ENCODE assay signal across 13 cellular contexts in genomic region chr22:37753746-37754145, GRCh38. TPM values are rescaled to one million over a fixed set of nuclear protein-coding genes. Genes with fewer than 3 reads are reported as not detected.
DNase-seq lines count a peak whose midpoint lies in the region; ATAC-seq and TF ChIP-seq lines count a peak whose summit lies in the region.
"Had no signal": no experiment of that assay in that cellular context is flagged by ENCODE, and none has a peak within 500 bp of the region (broad histone marks: within the 10 kb centered on the region; RNA-seq: fewer than 3 reads in every experiment).

No MANE protein-coding gene starts in this region.

- H3K36me3 ChIP-seq in rectal smooth muscle tissue (ENCODE audit: control insufficient read depth, insufficient read depth, low read length), result peaks cover 24% of the 10 kb centered on the region

- in situ Hi-C loops in Caki2 (cut with HindIII; ENCODE audit: low pct_unique_long_range_greater_than_20kb, low sequenced_read_pairs), result no loop called here

- peaks cover 33% of the 10 kb centered on the region for H3K4me1 ChIP-seq in rectal smooth muscle tissue (ENCODE audit: control insufficient read depth, insufficient read depth, low read length)

- no peak for TF ChIP-seq CTCF in RWPE1 (conservative IDR thresholded peaks at IDR 0.05; ENCODE audit: low read depth)
- no peak for TF ChIP-seq CTCF in fibroblast of the aortic adventitia (IDR thresholded peaks at IDR 0.05; ENCODE audit: insufficient read depth, low read length)

- DNase-seq in Caki2 (ENCODE audit: low read depth) (peak; percentile 72), RWPE1 (ENCODE audit: low spot score) (no peak), fibroblast of the aortic adventitia (ENCODE audit: low read depth) (peak; percentile 55), NCI-H82 treated with DMSO at 0.1 percent for 48 hours (lab: John Stamatoyannopoulos, UW; ENCODE audit: unreplicated experiment) (no peak), ecto neural progenitor cell (ENCODE audit: low spot score) (no peak), retina (no peak)
- DNase-seq: activated CD8-positive, alpha-beta memory T cell treated with anti-CD3 and anti-CD28 coated beads, Interleukin-2, amount 50 U/mL, for 4 hours; colonic mucosa; islet precursor cell; NCI-H2081 had no signal

- ATAC-seq in HG03378 (IDR thresholded peaks at IDR 0.05; ENCODE audit: unreplicated experiment), result no peak
- ATAC-seq: natural killer cell treated with Interleukin-12 subunit alpha and Interleukin-12 subunit beta and Interleukin-15 and Interleukin-18, amount 100 ng/mL, for 72 hours had no signal

- CTCF ChIA-PET in RWPE1 (lab: Yijun Ruan, JAX), result no interaction called here

- POLR2A ChIA-PET in RWPE1 (lab: Yijun Ruan, JAX; ENCODE audit: low non-redundant PET), result no interaction called here

- H3K4me3 ChIP-seq in fibroblast of the aortic adventitia (ENCODE audit: low read depth, low read length), result no peak overlapping the region
- no peak overlapping the region for H3K4me3 ChIP-seq in rectal smooth muscle tissue (ENCODE audit: low read length)
- H3K4me3 ChIP-seq: colonic mucosa had no signal

- no peaks in the 10 kb centered on the region for H3K27me3 ChIP-seq in rectal smooth muscle tissue (ENCODE audit: control insufficient read depth, insufficient read depth, low read length)
- H3K27me3 ChIP-seq: colonic mucosa had no signal

- H3K27ac ChIP-seq in RWPE1 (peak overlapping the region; percentile 95), rectal smooth muscle tissue (ENCODE audit: low read depth, low read length) (peak overlapping the region; percentile 22)

- no peak overlapping the region for H3K9ac ChIP-seq in rectal smooth muscle tissue (ENCODE audit: low read length)

RNA-seq across cellular contexts. Expression of gene GCAT, which starts 54.0 kb away (rescaled TPM):
- 33.4 and 42.3 TPM in 2 replicates for total RNA-seq in Caki2 (2014; rRNA removed; shearing (Covaris generic); ENCODE audit: low replicate concordance)
- total RNA-seq in fibroblast of the aortic adventitia (ENCODE audit: low replicate concordance), result 13.1 and 16.2 TPM in 2 replicates

RNA-seq across cellular contexts. Expression of gene TRIOBP, which starts 56.9 kb away (rescaled TPM):
- total RNA-seq in Caki2 (2014; rRNA removed; shearing (Covaris generic); ENCODE audit: low replicate concordance), result 233 and 274 TPM in 2 replicates
- total RNA-seq in fibroblast of the aortic adventitia (ENCODE audit: low replicate concordance), result 150 and 151 TPM in 2 replicates

Comparison
In these comparisons a context has a peak if more than half of its experiments do, and no peak if none do; other contexts are left out.
1. DNase-seq: peak in Caki2 (single experiment) and fibroblast of the aortic adventitia (single experiment); none in RWPE1 (single experiment), NCI-H82 treated with DMSO at 0.1 percent for 48 hours (single experiment), ecto neural progenitor cell (single experiment) and retina (single experiment).